Comparison of ENCODE assay signal across 5 cellular contexts in genomic region chr11:33391188-33391892, GRCh38. TPM values are rescaled to one million over a fixed set of nuclear protein-coding genes. Genes with fewer than 3 reads are reported as not detected.
"Had no signal": no experiment of that assay in that cellular context is flagged by ENCODE, and none has a peak within 500 bp of the region (broad histone marks: within the 10 kb centered on the region; RNA-seq: fewer than 3 reads in every experiment).

No MANE protein-coding gene starts in this region.

- DNase-seq: H9, HCEC 1CT, KG1 had no signal

- H3K27me3 Mint-ChIP-seq: IgD-negative memory B cell had no signal

- H3K4me2 ChIP-seq: GM23338 had no signal

- H2AFZ ChIP-seq: GM23338 had no signal

- ATAC-seq: GM23338 had no signal

- H3K9me3 Mint-ChIP-seq: GM23338, IgD-negative memory B cell had no signal

- H3K4me3 ChIP-seq: GM23338 had no signal

- H3K27ac Mint-ChIP-seq: GM23338, H9 had no signal

- H3K4me3 Mint-ChIP-seq: GM23338, H9 had no signal

RNA-seq across cellular contexts. Expression of gene KIAA1549L, which starts 15.4 kb away (rescaled TPM):
- polyA plus RNA-seq: IgD-negative memory B cell had no signal
